17 cellular contexts compared by ENCODE assay signal in the genomic region with DNA sequence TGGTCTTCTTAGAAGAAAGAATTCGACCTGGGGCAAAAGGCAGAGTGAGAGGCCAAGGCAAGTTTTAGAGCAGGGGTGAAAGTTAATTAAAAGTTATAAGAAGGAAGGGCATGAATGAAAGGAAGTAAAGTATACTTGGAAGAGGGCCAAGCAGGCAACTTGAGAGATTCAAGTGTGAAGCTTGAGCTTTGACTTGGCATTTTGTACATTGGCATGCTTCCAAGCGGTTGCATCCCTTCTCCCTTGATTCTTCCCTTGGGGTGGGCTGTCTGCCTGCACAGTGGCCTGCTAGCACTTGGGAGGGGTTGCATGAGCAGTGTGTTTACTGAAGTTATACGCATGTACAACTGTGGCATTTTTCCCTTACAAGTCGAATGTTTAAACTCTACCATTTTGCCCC.
"Had no signal": no experiment of that assay in that cellular context is flagged by ENCODE, and none has a peak within 500 bp of the region (broad histone marks: within the 10 kb centered on the region; RNA-seq: fewer than 3 reads in every experiment).

No MANE protein-coding gene starts in this region.

- H3K4me3 ChIP-seq: esophagus squamous epithelium, ovary, stomach, vagina had no signal

- H3K27ac ChIP-seq: esophagus squamous epithelium, ovary, stomach, vagina had no signal

- H3K36me3 Mint-ChIP-seq: activated naive CD8-positive, alpha-beta T cell treated with anti-CD3 and anti-CD28 coated beads, Interleukin-2, amount 10 ng/mL, durations not matched to agents 7 days and 5 days; immature natural killer cell; natural killer cell treated with Interleukin-12 subunit alpha and Interleukin-12 subunit beta and Interleukin-15 and Interleukin-18, amount 100 ng/mL, for 72 hours had no signal

- DNase-seq: activated CD4-positive, alpha-beta T cell treated with anti-CD3 and anti-CD28 coated beads for 4 hours; activated CD8-positive, alpha-beta memory T cell treated with anti-CD3 and anti-CD28 coated beads, Interleukin-2, amount 50 U/mL, for 4 hours; activated CD8-positive, alpha-beta T cell treated with anti-CD3 and anti-CD28 coated beads for 36 hours; activated naive CD8-positive, alpha-beta T cell treated with anti-CD3 and anti-CD28 coated beads, Interleukin-2, amount 10 ng/mL, durations not matched to agents 7 days and 5 days; activated T-cell treated with anti-CD3 and anti-CD28 coated beads, Interleukin-2, amount 50 U/mL, for 72 hours; anterior cingulate cortex; esophagus squamous epithelium; foreskin fibroblast; immature natural killer cell; left colon; mammary epithelial cell; ovary; stimulated activated CD4-positive, alpha-beta T cell treated with anti-CD3 and anti-CD28 coated beads, Interleukin-15, amount 100 ng/mL, for 24 hours; stimulated activated CD4-positive, alpha-beta T cell treated with anti-CD3 and anti-CD28 coated beads, Interleukin-4, amount 100 ng/mL, for 24 hours; stomach had no signal

- H3K9me3 ChIP-seq: esophagus squamous epithelium, ovary, stomach, vagina had no signal

- H3K4me3 Mint-ChIP-seq: activated CD8-positive, alpha-beta T cell treated with anti-CD3 and anti-CD28 coated beads for 36 hours; activated naive CD8-positive, alpha-beta T cell treated with anti-CD3 and anti-CD28 coated beads, Interleukin-2, amount 10 ng/mL, durations not matched to agents 7 days and 5 days; activated T-cell treated with anti-CD3 and anti-CD28 coated beads, Interleukin-2, amount 50 U/mL, for 72 hours; immature natural killer cell; natural killer cell treated with Interleukin-12 subunit alpha and Interleukin-12 subunit beta and Interleukin-15 and Interleukin-18, amount 100 ng/mL, for 72 hours had no signal

- ATAC-seq: activated CD8-positive, alpha-beta T cell treated with anti-CD3 and anti-CD28 coated beads for 36 hours; activated T-cell treated with anti-CD3 and anti-CD28 coated beads, Interleukin-2, amount 50 U/mL, for 72 hours; left colon; natural killer cell treated with Interleukin-12 subunit alpha and Interleukin-12 subunit beta and Interleukin-15 and Interleukin-18, amount 100 ng/mL, for 72 hours had no signal

- H3K27me3 Mint-ChIP-seq: activated CD8-positive, alpha-beta T cell treated with anti-CD3 and anti-CD28 coated beads for 36 hours; activated naive CD8-positive, alpha-beta T cell treated with anti-CD3 and anti-CD28 coated beads, Interleukin-2, amount 10 ng/mL, durations not matched to agents 7 days and 5 days; natural killer cell treated with Interleukin-12 subunit alpha and Interleukin-12 subunit beta and Interleukin-15 and Interleukin-18, amount 100 ng/mL, for 72 hours had no signal

- H3K27me3 ChIP-seq: esophagus squamous epithelium, ovary, stomach, vagina had no signal

- H3K4me1 ChIP-seq: esophagus squamous epithelium, stomach, vagina had no signal

- H3K4me1 Mint-ChIP-seq: activated naive CD8-positive, alpha-beta T cell treated with anti-CD3 and anti-CD28 coated beads, Interleukin-2, amount 10 ng/mL, durations not matched to agents 7 days and 5 days; immature natural killer cell had no signal

- H3K27ac Mint-ChIP-seq: activated CD8-positive, alpha-beta T cell treated with anti-CD3 and anti-CD28 coated beads for 36 hours; activated naive CD8-positive, alpha-beta T cell treated with anti-CD3 and anti-CD28 coated beads, Interleukin-2, amount 10 ng/mL, durations not matched to agents 7 days and 5 days; activated T-cell treated with anti-CD3 and anti-CD28 coated beads, Interleukin-2, amount 50 U/mL, for 72 hours; immature natural killer cell; natural killer cell treated with Interleukin-12 subunit alpha and Interleukin-12 subunit beta and Interleukin-15 and Interleukin-18, amount 100 ng/mL, for 72 hours had no signal

- H3K36me3 ChIP-seq: esophagus squamous epithelium, ovary, stomach, vagina had no signal
